ENCODE assay signal across 21 cellular contexts in the genomic region with DNA sequence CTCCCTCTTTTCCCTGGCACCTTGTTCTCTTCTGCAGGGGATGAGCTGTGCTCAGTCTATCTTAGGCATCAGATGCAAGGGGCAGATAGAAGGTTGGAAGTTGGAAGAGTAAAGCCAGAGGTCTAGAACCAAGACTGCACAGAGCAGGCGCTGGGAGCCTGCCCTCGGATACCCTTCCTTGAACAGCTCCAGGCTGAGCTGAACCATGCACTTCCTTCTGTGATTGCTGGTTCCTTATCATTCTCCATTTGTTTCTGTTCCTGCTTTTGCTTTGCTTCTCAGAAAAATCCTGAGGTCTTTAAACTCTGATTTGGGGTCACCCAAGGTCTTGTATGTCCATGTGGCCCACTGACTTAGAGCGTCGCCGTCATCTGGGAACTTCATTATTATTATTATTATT. TPM values are rescaled to one million over a fixed set of nuclear protein-coding genes. Genes with fewer than 3 reads are reported as not detected.
A peak's percentile ranks its signal among the peaks of the same experiment; 100 is the strongest.
DNase-seq lines count a peak whose midpoint lies in the region; ATAC-seq, FAIRE-seq and TF ChIP-seq lines count a peak whose summit lies in the region.
"Had no signal": no experiment of that assay in that cellular context is flagged by ENCODE, and none has a peak within 500 bp of the region (broad histone marks: within the 10 kb centered on the region; RNA-seq: fewer than 3 reads in every experiment).

No MANE protein-coding gene starts in this region.

- intact Hi-C loops in K562 (cut with micrococcal nuclease) = no loop called here

- in situ Hi-C loops in K562 (cut with MboI) = no loop called here

- H3K4me3 Mint-ChIP-seq in activated T-cell treated with anti-CD3 and anti-CD28 coated beads, Interleukin-2, amount 50 U/mL, for 24 hours = no peak overlapping the region
- H3K4me3 Mint-ChIP-seq in IgD-negative memory B cell = peak overlapping the region in 3 of 4 donors; percentile 41 to 49 (median 43)
- H3K4me3 Mint-ChIP-seq: CD8-positive, alpha-beta memory T cell had no signal

- H3K79me1 ChIP-seq in trophoblast cell (ENCODE audit: low read length) = peaks cover 15% of the 10 kb centered on the region

- H3K27me3 ChIP-seq in K562 (ENCODE audit: control insufficient read depth in 2 of 2, insufficient read depth in 2 of 2, low read length in 2 of 2) (peaks cover 22 to 61% of the 10 kb centered on the region in 2 experiments; a peak in 4 of 5 replicates), trophoblast cell (ENCODE audit: insufficient read depth, low read length) (no peaks in the 10 kb centered on the region), MG63 (no peaks in the 10 kb centered on the region)
- H3K27me3 ChIP-seq: BE2C had no signal

- H3K23ac ChIP-seq in trophoblast cell (ENCODE audit: low read length) = no peak overlapping the region

- POLR2A ChIA-PET in K562 (lab: Yijun Ruan, JAX) = no interaction called here

- H2AFZ ChIP-seq in K562 (ENCODE audit: low read depth, low read length) = no peak overlapping the region
- no peak overlapping the region for H2AFZ ChIP-seq in trophoblast cell (ENCODE audit: insufficient read depth, low read length, poor library complexity)

- H3K4me2 ChIP-seq in K562 (ENCODE audit: insufficient read depth, low read length) = no peak overlapping the region
- no peak overlapping the region for H3K4me2 ChIP-seq in trophoblast cell (ENCODE audit: low read length)

- H3K18ac ChIP-seq in trophoblast cell (ENCODE audit: low read length) = no peak overlapping the region

- TF ChIP-seq CTCF in K562 (IDR thresholded peaks at IDR 0.05 in 2 of 3, conservative IDR thresholded peaks at IDR 0.05 in 1 of 3; ENCODE audit: insufficient read depth in 2 of 3, low read depth in 1 of 3, low read length in 3 of 3) = no peak

- H3K36me3 ChIP-seq in K562 (ENCODE audit: control insufficient read depth, insufficient read depth, low read length) (no peaks in the 10 kb centered on the region), trophoblast cell (ENCODE audit: control insufficient read depth in 1 of 2, insufficient read depth in 2 of 2, low read length in 2 of 2) (no peaks in the 10 kb centered on the region), MG63 (no peaks in the 10 kb centered on the region)
- H3K36me3 ChIP-seq: BE2C had no signal

- H3K9me1 ChIP-seq in K562 (ENCODE audit: control insufficient read depth, insufficient read depth, low read length) = no peaks in the 10 kb centered on the region

- peaks cover 8% of the 10 kb centered on the region; the same call in 1 of the 2 replicates for H4K20me1 ChIP-seq in K562 (replicated peaks; ENCODE audit: control insufficient read depth, insufficient read depth, low read length)

- ATAC-seq in K562 = no peak
- no peak for ATAC-seq in GM18502 (IDR thresholded peaks at IDR 0.05; ENCODE audit: poor library complexity, unreplicated experiment)
- ATAC-seq: Right ventricle myocardium inferior had no signal

- no peak for TF ChIP-seq RAD21 in K562 (CRISPR knock-in tag; conservative IDR thresholded peaks at IDR 0.05 in 1 of 2, IDR thresholded peaks at IDR 0.05 in 1 of 2)

- no peak overlapping the region for H4K12ac ChIP-seq in trophoblast cell (ENCODE audit: low read depth, low read length)

- peaks cover 33% of the 10 kb centered on the region for H3K4me1 Mint-ChIP-seq in activated T-cell treated with anti-CD3 and anti-CD28 coated beads, Interleukin-2, amount 50 U/mL, for 24 hours (ENCODE audit: low read depth)
- H3K4me1 Mint-ChIP-seq in IgD-negative memory B cell = peaks cover 21 to 32% (median 24%) of the 10 kb centered on the region in 3 donors

- peak overlapping the region; percentile 2 for H2BK120ac ChIP-seq in trophoblast cell (ENCODE audit: insufficient read depth, low read length, poor library complexity)

- no peak overlapping the region for H2AK5ac ChIP-seq in trophoblast cell (ENCODE audit: low read length)

- peaks cover 51% of the 10 kb centered on the region for H3K36me3 Mint-ChIP-seq in activated T-cell treated with anti-CD3 and anti-CD28 coated beads, Interleukin-2, amount 50 U/mL, for 24 hours (ENCODE audit: low read depth)
- H3K36me3 Mint-ChIP-seq in IgD-negative memory B cell = peaks cover 7% of the 10 kb centered on the region

- 29% methylated on average over 5 of the region's 5 CpGs for WGBS in K562 (ENCODE audit: insufficient coverage, low coverage, missing lambda C conversion rate)
- WGBS in trophoblast cell (ENCODE audit: extremely low coverage, insufficient coverage, insufficient read length) = no CpG with 5 or more reads among the region's 5 CpGs

- peak overlapping the region; percentile 31 for H3K27ac Mint-ChIP-seq in activated T-cell treated with anti-CD3 and anti-CD28 coated beads, Interleukin-2, amount 50 U/mL, for 24 hours
- peak overlapping the region in 1 of 3 donors; percentile 53 for H3K27ac Mint-ChIP-seq in IgD-negative memory B cell

- no peaks in the 10 kb centered on the region for H3K27me3 Mint-ChIP-seq in activated T-cell treated with anti-CD3 and anti-CD28 coated beads, Interleukin-2, amount 50 U/mL, for 24 hours
- no peaks in the 10 kb centered on the region for H3K27me3 Mint-ChIP-seq in IgD-negative memory B cell
- H3K27me3 Mint-ChIP-seq: CD8-positive, alpha-beta memory T cell had no signal

- no peak overlapping the region for H3K4ac ChIP-seq in trophoblast cell (ENCODE audit: low read depth, low read length)

- no peaks in the 10 kb centered on the region for H3K9me3 Mint-ChIP-seq in activated T-cell treated with anti-CD3 and anti-CD28 coated beads, Interleukin-2, amount 50 U/mL, for 24 hours
- no peaks in the 10 kb centered on the region for H3K9me3 Mint-ChIP-seq in IgD-negative memory B cell
- H3K9me3 Mint-ChIP-seq: CD8-positive, alpha-beta memory T cell had no signal

- no peak overlapping the region for H4K8ac ChIP-seq in trophoblast cell (ENCODE audit: low read depth, low read length)

- H3K4me3 ChIP-seq in K562 (no peak overlapping the region), trophoblast cell (ENCODE audit: low read depth, low read length) (no peak overlapping the region), MG63 (no peak overlapping the region)
- H3K4me3 ChIP-seq: SK-N-MC had no signal

- peak overlapping the region; percentile 32 for H2BK12ac ChIP-seq in trophoblast cell (ENCODE audit: low read length)

- TF ChIP-seq POLR2A in K562 (conservative IDR thresholded peaks at IDR 0.05) = no peak

- no peaks in the 10 kb centered on the region for H3K79me2 ChIP-seq in K562 (ENCODE audit: control insufficient read depth, insufficient read depth, low read length)
- H3K79me2 ChIP-seq in trophoblast cell (ENCODE audit: control insufficient read depth, insufficient read depth, low read length, poor library complexity) = no peaks in the 10 kb centered on the region

- CTCF ChIA-PET in K562 (lab: Yijun Ruan, JAX; ENCODE audit: low intra/inter-chr PET ratio) = no interaction called here

- FAIRE-seq in K562 (lab: Jason Lieb, UNC) = no peak
- FAIRE-seq: GM12892, H1, RCC 7860 had no signal

- H3K4me1 ChIP-seq in K562 (replicated peaks in 1 of 2; ENCODE audit: control insufficient read depth in 2 of 2, insufficient read depth in 2 of 2, low read length in 2 of 2) = peaks cover 0 to 6% of the 10 kb centered on the region in 2 experiments; a peak in 2 of 5 replicates
- peaks cover 14 to 21% of the 10 kb centered on the region in 2 experiments for H3K4me1 ChIP-seq in trophoblast cell (ENCODE audit: control insufficient read depth in 1 of 2, insufficient read depth in 2 of 2, low read length in 2 of 2)
- H3K4me1 ChIP-seq: BE2C had no signal

- no peak overlapping the region for H3K14ac ChIP-seq in trophoblast cell (ENCODE audit: low read length)

- no TSS peak for BruUV-seq in K562 (replicated peaks; lab: Mats Ljungman, UMichigan)

- H3K27ac ChIP-seq in K562 (ENCODE audit: extremely low read depth, low read depth, low read length) = no peak overlapping the region
- no peak overlapping the region for H3K27ac ChIP-seq in trophoblast cell (ENCODE audit: low read depth, low read length)
- H3K27ac ChIP-seq: SK-N-MC had no signal

- no peak for TF ChIP-seq EP300 in K562 (IDR thresholded peaks at IDR 0.05; ENCODE audit: low read length)

- no peak for DNase-seq in activated T-cell treated with anti-CD3 and anti-CD28 coated beads, Interleukin-2, amount 50 U/mL, for 24 hours
- no peak for DNase-seq in activated T-cell treated with anti-CD3 and anti-CD28 coated beads, Interleukin-2, amount 50 U/mL, for 48 hours
- DNase-seq in K562 (ENCODE audit: extremely low read depth in 1 of 4, low spot score in 3 of 4) (no peak), trophoblast cell (no peak), NCI-H226 (no peak), MG63 (no peak)
- DNase-seq: BE2C; CD8-positive, alpha-beta memory T cell; NCI-H1092 treated with DMSO at 0.1 percent for 48 hours; NCI-H146; NCI-H2029 treated with DMSO at 0.1 percent for 48 hours; NCI-H2171; NCI-H446 treated with DMSO at 0.1 percent for 48 hours; NK-92 treated with Interleukin-12 subunit alpha and Interleukin-12 subunit beta, amount 100 ng/mL, for 24 hours had no signal

- H4K91ac ChIP-seq in trophoblast cell (ENCODE audit: low read depth, low read length) = peak overlapping the region; percentile 7

- H3K9me3 ChIP-seq in K562 (replicated peaks; ENCODE audit: control insufficient read depth, insufficient read depth, low read depth, low read length) = no peaks in the 10 kb centered on the region; the same call in 1 of the 2 replicates
- H3K9me3 ChIP-seq in trophoblast cell (ENCODE audit: insufficient read depth, low read depth, low read length) = no peaks in the 10 kb centered on the region
- no peaks in the 10 kb centered on the region for H3K9me3 ChIP-seq in MG63
- H3K9me3 ChIP-seq: BE2C had no signal

- H2BK5ac ChIP-seq in trophoblast cell (ENCODE audit: low read depth, low read length, poor library complexity) = no peak overlapping the region

- H3K9ac ChIP-seq in K562 (ENCODE audit: insufficient read depth in 1 of 2, low read depth in 2 of 2, low read length in 2 of 2) (no peak overlapping the region), trophoblast cell (ENCODE audit: low read length) (no peak overlapping the region)

RNA-seq across cellular contexts. Expression of a gene that starts 36.3 kb away (rescaled TPM):
- 12.6 TPM for polyA plus RNA-seq in IgD-negative memory B cell
- 9.6 and 25.5 TPM in 2 replicates for total RNA-seq in K562 (2011; cell fraction: chromatin; rRNA removed; ENCODE audit: low replicate concordance)
- 16.8 and 21.5 TPM in 2 replicates for total RNA-seq in K562 (2011; cell fraction: nucleolus; rRNA removed)
- 11.7 and 12.4 TPM in 2 replicates for total RNA-seq in K562 (2011; cell fraction: nucleoplasm; rRNA removed)
- 11.4 and 13.8 TPM in 2 replicates for total RNA-seq in K562 (2014; rRNA removed)
- 0.91 and 2.6 TPM in 2 replicates for total RNA-seq in K562 (2014; rRNA removed; fragmentation: Illumina TruSeq; extraction: Trizol)
- 6.8 and 7.7 TPM in 2 replicates for total RNA-seq in K562 (2015; rRNA removed; fragmentation: Illumina TruSeq; extraction: Trizol)
- total RNA-seq in K562 (2021) = 14.9 and 16.5 TPM in 2 replicates
- 2.8 and 4.0 TPM in 2 replicates for polyA plus RNA-seq in K562 (2011; rRNA removed)
- polyA plus RNA-seq in K562 (2011; cell fraction: cytosol; rRNA removed) = 4.3 and 7.7 TPM in 2 replicates
- 9.9 and 16.4 TPM in 2 replicates for polyA plus RNA-seq in K562 (2011; cell fraction: nucleus; rRNA removed)
- polyA plus RNA-seq in K562 (2012) = 9.8 and 15.1 TPM in 2 replicates
- 4.5 and 5.7 TPM in 2 replicates for polyA plus RNA-seq in K562 (2014; fragmentation: Illumina TruSeq; extraction: Trizol)
- under 1 TPM; 0.04 to 0.20 TPM for polyA plus RNA-seq in K562 (2014; fragmentation: Nextera tagmentation; extraction: Ambion mirVana)
- polyA plus RNA-seq in K562 (2014; rRNA removed) = 6.8 TPM in 2 replicates
- 4.0 and 5.1 TPM in 2 replicates for polyA minus RNA-seq in K562 (2011; rRNA and poly(A)+ RNA removed)
- 9.3 and 10.7 TPM in 2 replicates for polyA minus RNA-seq in K562 (2011; cell fraction: cytosol; rRNA and poly(A)+ RNA removed)
- polyA minus RNA-seq in K562 (2011; cell fraction: nucleus; rRNA and poly(A)+ RNA removed) = 5.1 and 9.9 TPM in 2 replicates
- 38.7 and 39.8 TPM in 2 replicates for polyA plus RNA-seq in trophoblast cell (2013)
- 27.0 and 39.0 TPM in 2 replicates for total RNA-seq in MG63 (2014; rRNA removed; shearing (Covaris generic); ENCODE audit: low replicate concordance)
